ENCODE assay signal across 25 cellular contexts in genomic region chr17:34820166-34820920, GRCh38.
DNase-seq lines count a peak whose midpoint lies in the region; ATAC-seq and TF ChIP-seq lines count a peak whose summit lies in the region.
"Had no signal": no experiment of that assay in that cellular context is flagged by ENCODE, and none has a peak within 500 bp of the region (broad histone marks: within the 10 kb centered on the region; RNA-seq: fewer than 3 reads in every experiment).

No MANE protein-coding gene starts in this region.

- in situ Hi-C loops in gastrocnemius medialis (cut with MboI; ENCODE audit: low sequenced_read_pairs in 4 of 4), result loop anchor here in 1 of 4 donors (25.0 kb wide), 1 partner anchor 92 kb away; no protein-coding TSS in a partner anchor

- H3T11ph ChIP-seq in H9 (ENCODE audit: low read length), result no peak overlapping the region

- no peak overlapping the region for H2AFZ ChIP-seq in H9 (ENCODE audit: low read length)

- H3K27me3 ChIP-seq in H9 (ENCODE audit: insufficient read depth, low read length) (peaks cover 6% of the 10 kb centered on the region; the same call in 1 of the 2 replicates), NT2/D1 (ENCODE audit: insufficient read depth, insufficient read length) (peaks cover 25% of the 10 kb centered on the region), iPS-15b (ENCODE audit: control insufficient read depth, insufficient read depth, low read length) (peaks cover 23% of the 10 kb centered on the region), gastrocnemius medialis (no peaks in the 10 kb centered on the region), breast epithelium (no peaks in the 10 kb centered on the region)
- H3K27me3 ChIP-seq: BLaER1 treated with 17β-estradiol and CSF1 and Interleukin-3, amounts not matched to agents 10 nM and 100 nM; tibial nerve had no signal

- intact Hi-C loops in Calu3 (cut with micrococcal nuclease; ENCODE audit: unreplicated experiment), result no loop called here
- intact Hi-C loops in gastrocnemius medialis (cut with DNase I; ENCODE audit: low total_unique reads), result no loop called here
- intact Hi-C loops in breast epithelium (cut with DNase I; ENCODE audit: low total_unique reads), result no loop called here

- H3K9me3 Mint-ChIP-seq in Calu3 (ENCODE audit: low read depth, unreplicated experiment) (no peaks in the 10 kb centered on the region), H9 (no peaks in the 10 kb centered on the region)
- H3K9me3 Mint-ChIP-seq: activated CD4-positive, alpha-beta T cell treated with anti-CD3 and anti-CD28 coated beads, Interleukin-2, amount 10 ng/mL, durations not matched to agents 7 days and 5 days; activated naive CD8-positive, alpha-beta T cell treated with anti-CD3 and anti-CD28 coated beads, Interleukin-2, amount 10 ng/mL, durations not matched to agents 7 days and 5 days; IgD-negative memory B cell; nephron; stimulated activated naive CD8-positive, alpha-beta T cell treated with anti-CD3 and anti-CD28 coated beads, Interleukin-15, amount 100 ng/mL, for 72 hours had no signal

- H3K27me3 Mint-ChIP-seq in Calu3 (ENCODE audit: unreplicated experiment) (peaks cover 15% of the 10 kb centered on the region), H9 (ENCODE audit: low read depth) (peaks cover 87% of the 10 kb centered on the region)
- H3K27me3 Mint-ChIP-seq: activated CD4-positive, alpha-beta T cell treated with anti-CD3 and anti-CD28 coated beads, Interleukin-2, amount 10 ng/mL, durations not matched to agents 7 days and 5 days; activated naive CD8-positive, alpha-beta T cell treated with anti-CD3 and anti-CD28 coated beads, Interleukin-2, amount 10 ng/mL, durations not matched to agents 7 days and 5 days had no signal

- H2BK12ac ChIP-seq in H9 (ENCODE audit: insufficient read length, low read depth, low read length), result no peak overlapping the region

- no peak for TF ChIP-seq CTCF in Calu3 (IDR thresholded peaks at IDR 0.05; ENCODE audit: unreplicated experiment)
- TF ChIP-seq CTCF in H9 (conservative IDR thresholded peaks at IDR 0.05), result no peak
- no peak for TF ChIP-seq CTCF in gastrocnemius medialis (IDR thresholded peaks at IDR 0.05 in 4 of 5, conservative IDR thresholded peaks at IDR 0.05 in 1 of 5)
- TF ChIP-seq CTCF in breast epithelium (IDR thresholded peaks at IDR 0.05), result no peak

- ATAC-seq in gastrocnemius medialis (no peak), HG03045 (IDR thresholded peaks at IDR 0.05; ENCODE audit: unreplicated experiment) (no peak)
- ATAC-seq: heart right ventricle; right cardiac atrium; stimulated activated naive CD8-positive, alpha-beta T cell treated with anti-CD3 and anti-CD28 coated beads, Interleukin-15, amount 100 ng/mL, for 72 hours had no signal

- TF ChIP-seq POLR2A in gastrocnemius medialis (IDR thresholded peaks at IDR 0.05), result no peak
- no peak for TF ChIP-seq POLR2A in breast epithelium (IDR thresholded peaks at IDR 0.05)

- no peak overlapping the region for H3K27ac ChIP-seq in H9 (ENCODE audit: insufficient read length, low read depth, low read length)
- H3K27ac ChIP-seq in gastrocnemius medialis, result no peak overlapping the region
- no peak overlapping the region for H3K27ac ChIP-seq in breast epithelium
- H3K27ac ChIP-seq: BLaER1 treated with 17β-estradiol and CSF1 and Interleukin-3, amounts not matched to agents 10 nM and 100 nM; epithelial cell of prostate; heart right ventricle; tibial nerve had no signal

- no peak overlapping the region for H2BK5ac ChIP-seq in H9 (ENCODE audit: insufficient read length, low read length)

- H3K4me3 Mint-ChIP-seq in Calu3 (ENCODE audit: low read depth, unreplicated experiment) (no peak overlapping the region), H9 (peak overlapping the region; percentile 1 to 60; a peak in 4 of 5 replicates)
- H3K4me3 Mint-ChIP-seq: activated CD4-positive, alpha-beta T cell treated with anti-CD3 and anti-CD28 coated beads, Interleukin-2, amount 10 ng/mL, durations not matched to agents 7 days and 5 days; activated naive CD8-positive, alpha-beta T cell treated with anti-CD3 and anti-CD28 coated beads, Interleukin-2, amount 10 ng/mL, durations not matched to agents 7 days and 5 days; IgD-negative memory B cell; stimulated activated naive CD8-positive, alpha-beta T cell treated with anti-CD3 and anti-CD28 coated beads, Interleukin-15, amount 100 ng/mL, for 72 hours had no signal

- H2BK20ac ChIP-seq in H9 (ENCODE audit: low read depth, low read length, poor library complexity, severe bottlenecking), result no peak overlapping the region

- H3K4me1 Mint-ChIP-seq in Calu3 (ENCODE audit: low read depth, unreplicated experiment) (peaks cover 19% of the 10 kb centered on the region), H9 (peaks cover 44 to 57% of the 10 kb centered on the region in 2 experiments)

- no peak overlapping the region for H3K23ac ChIP-seq in H9 (ENCODE audit: insufficient read length, low read depth, low read length)

- H3K4me1 ChIP-seq in H9 (ENCODE audit: insufficient read depth, low read length) (peaks cover 5% of the 10 kb centered on the region; the same call in 1 of the 2 replicates), NT2/D1 (ENCODE audit: insufficient read depth, insufficient read length) (peaks cover 22% of the 10 kb centered on the region), iPS-15b (ENCODE audit: control insufficient read depth, insufficient read depth, low read length) (peaks cover 16% of the 10 kb centered on the region), gastrocnemius medialis (no peaks in the 10 kb centered on the region), breast epithelium (no peaks in the 10 kb centered on the region)
- H3K4me1 ChIP-seq: BLaER1 treated with 17β-estradiol and CSF1 and Interleukin-3, amounts not matched to agents 10 nM and 100 nM; HAP-1; heart right ventricle; tibial nerve had no signal

- H4K20me1 ChIP-seq in H9 (ENCODE audit: control insufficient read depth, insufficient read depth, insufficient read length), result no peaks in the 10 kb centered on the region
- H4K20me1 ChIP-seq: BLaER1 treated with 17β-estradiol and CSF1 and Interleukin-3, amounts not matched to agents 10 nM and 100 nM had no signal

- no peaks in the 10 kb centered on the region for H3K23me2 ChIP-seq in H9 (ENCODE audit: insufficient read length, low read depth, low read length, poor library complexity, severe bottlenecking)

- H3K14ac ChIP-seq in H9 (ENCODE audit: insufficient read depth, low read length), result no peak overlapping the region

- DNase-seq in Calu3 (no peak), H9 (peak; percentile 59), NT2/D1 (ENCODE audit: low read depth, low spot score) (no peak), gastrocnemius medialis (no peak), breast epithelium (ENCODE audit: low spot score in 2 of 2) (no peak)
- no peak for DNase-seq in stimulated activated CD8-positive, alpha-beta memory T cell treated with anti-CD3 and anti-CD28 coated beads, Interleukin-4, amount 100 ng/mL, for 48 hours
- DNase-seq: activated CD4-positive, alpha-beta T cell treated with anti-CD3 and anti-CD28 coated beads, Interleukin-2, amount 10 ng/mL, durations not matched to agents 7 days and 5 days; activated naive CD8-positive, alpha-beta T cell treated with anti-CD3 and anti-CD28 coated beads, Interleukin-2, amount 10 ng/mL, durations not matched to agents 7 days and 5 days; COR-L47; DMS79; heart right ventricle; midbrain; NCI-H1417 treated with DMSO at 0.1 percent for 48 hours; NCI-H510A treated with DMSO at 0.1 percent for 48 hours; right cardiac atrium; stimulated activated CD4-positive, alpha-beta T cell treated with anti-CD3 and anti-CD28 coated beads, Interleukin-4, amount 100 ng/mL, for 4 hours; stimulated activated naive CD8-positive, alpha-beta T cell treated with anti-CD3 and anti-CD28 coated beads, Interleukin-15, amount 100 ng/mL, for 72 hours had no signal

- no peak overlapping the region for H4K5ac ChIP-seq in H9 (ENCODE audit: insufficient read length, low read depth, low read length)

- H3K9me3 ChIP-seq in H9 (ENCODE audit: control insufficient read depth, low read depth, low read length) (no peaks in the 10 kb centered on the region), NT2/D1 (ENCODE audit: insufficient read depth, low read length) (no peaks in the 10 kb centered on the region), iPS-15b (ENCODE audit: control insufficient read depth, insufficient read depth, low read length) (no peaks in the 10 kb centered on the region), gastrocnemius medialis (no peaks in the 10 kb centered on the region), breast epithelium (no peaks in the 10 kb centered on the region)
- H3K9me3 ChIP-seq: BLaER1 treated with 17β-estradiol and CSF1 and Interleukin-3, amounts not matched to agents 10 nM and 100 nM; HAP-1; heart right ventricle; tibial nerve had no signal

- H2BK120ac ChIP-seq in H9 (ENCODE audit: low read depth, low read length, poor library complexity, severe bottlenecking), result no peak overlapping the region

- H3K79me2 ChIP-seq in H9 (ENCODE audit: insufficient read depth, low read length), result no peaks in the 10 kb centered on the region

- no peaks in the 10 kb centered on the region for H3K36me3 Mint-ChIP-seq in Calu3 (ENCODE audit: insufficient read depth, unreplicated experiment)
- no peaks in the 10 kb centered on the region for H3K36me3 Mint-ChIP-seq in H9 (ENCODE audit: insufficient read depth in 1 of 3, low read depth in 3 of 3)
- H3K36me3 Mint-ChIP-seq: activated naive CD8-positive, alpha-beta T cell treated with anti-CD3 and anti-CD28 coated beads, Interleukin-2, amount 10 ng/mL, durations not matched to agents 7 days and 5 days; IgD-negative memory B cell had no signal

- no TSS peak for BruUV-seq in Calu3 (replicated peaks; lab: Mats Ljungman, UMichigan)

- no peak overlapping the region for H2AK5ac ChIP-seq in H9 (ENCODE audit: insufficient read length, low read length)

- no peak overlapping the region for H3K4ac ChIP-seq in H9 (ENCODE audit: low read depth, low read length)

- H3K9ac ChIP-seq in H9 (ENCODE audit: extremely low read depth, insufficient read length, low read length), result no peak overlapping the region
- peak overlapping the region; percentile 3 for H3K9ac ChIP-seq in NT2/D1 (ENCODE audit: insufficient read length, low read depth)
- no peak overlapping the region for H3K9ac ChIP-seq in iPS-15b (ENCODE audit: low read depth, low read length)
- H3K9ac ChIP-seq: BLaER1 treated with 17β-estradiol and CSF1 and Interleukin-3, amounts not matched to agents 10 nM and 100 nM had no signal

- no peak overlapping the region for H3K18ac ChIP-seq in H9 (ENCODE audit: insufficient read length, low read depth, low read length)

- H3K27ac Mint-ChIP-seq in Calu3 (ENCODE audit: unreplicated experiment), result peak overlapping the region; percentile 68
- 0 out of 7 replicates have a peak overlapping the region, but pooled peaks of 1 of the 3 experiments have one; percentile 39 for H3K27ac Mint-ChIP-seq in H9
- H3K27ac Mint-ChIP-seq: activated CD4-positive, alpha-beta T cell treated with anti-CD3 and anti-CD28 coated beads, Interleukin-2, amount 10 ng/mL, durations not matched to agents 7 days and 5 days; activated naive CD8-positive, alpha-beta T cell treated with anti-CD3 and anti-CD28 coated beads, Interleukin-2, amount 10 ng/mL, durations not matched to agents 7 days and 5 days; nephron had no signal

- H3K36me3 ChIP-seq in NT2/D1 (ENCODE audit: insufficient read depth, insufficient read length, low read length), result no peaks in the 10 kb centered on the region
- H3K36me3 ChIP-seq in iPS-15b (ENCODE audit: control insufficient read depth, insufficient read depth, low read length), result no peaks in the 10 kb centered on the region
- H3K36me3 ChIP-seq in gastrocnemius medialis, result no peaks in the 10 kb centered on the region
- no peaks in the 10 kb centered on the region for H3K36me3 ChIP-seq in breast epithelium
- H3K36me3 ChIP-seq: BLaER1 treated with 17β-estradiol and CSF1 and Interleukin-3, amounts not matched to agents 10 nM and 100 nM; HAP-1; heart right ventricle; tibial nerve had no signal

- no peak overlapping the region for H2BK15ac ChIP-seq in H9 (ENCODE audit: low read depth, low read length)

- whole genome bisulfite sequencing in H9 (ENCODE audit: extremely low coverage, insufficient read length, low lambda C conversion rate), result no CpG with 5 or more reads among the region's 10 CpGs

- H3K79me1 ChIP-seq in H9 (ENCODE audit: insufficient read depth, low read depth, low read length, poor library complexity, severe bottlenecking), result no peaks in the 10 kb centered on the region

- CTCF ChIA-PET in Calu3 (lab: Charles Lee), result no interaction called here

- no peak overlapping the region for H4K91ac ChIP-seq in H9 (ENCODE audit: insufficient read length, low read depth, low read length)

- H3K4me2 ChIP-seq in H9 (ENCODE audit: insufficient read depth, insufficient read length, low read length), result peak overlapping the region; percentile 27
- H3K4me2 ChIP-seq: BLaER1 treated with 17β-estradiol and CSF1 and Interleukin-3, amounts not matched to agents 10 nM and 100 nM had no signal

- H3K4me3 ChIP-seq in NT2/D1 (ENCODE audit: insufficient read length, low read depth) (no peak overlapping the region), iPS-15b (ENCODE audit: low read depth, low read length) (peak overlapping the region; percentile 12), gastrocnemius medialis (no peak overlapping the region), breast epithelium (no peak overlapping the region)
- H3K4me3 ChIP-seq: BLaER1 treated with 17β-estradiol and CSF1 and Interleukin-3, amounts not matched to agents 10 nM and 100 nM; HAP-1; heart right ventricle; tibial nerve had no signal

- no peak overlapping the region for H4K8ac ChIP-seq in H9 (replicated peaks; ENCODE audit: insufficient read length, low read depth, low read length)

- no peak overlapping the region for H3K56ac ChIP-seq in H9 (ENCODE audit: insufficient read length, low read depth, low read length)
